10 cellular contexts compared by ENCODE assay signal in the genomic region with DNA sequence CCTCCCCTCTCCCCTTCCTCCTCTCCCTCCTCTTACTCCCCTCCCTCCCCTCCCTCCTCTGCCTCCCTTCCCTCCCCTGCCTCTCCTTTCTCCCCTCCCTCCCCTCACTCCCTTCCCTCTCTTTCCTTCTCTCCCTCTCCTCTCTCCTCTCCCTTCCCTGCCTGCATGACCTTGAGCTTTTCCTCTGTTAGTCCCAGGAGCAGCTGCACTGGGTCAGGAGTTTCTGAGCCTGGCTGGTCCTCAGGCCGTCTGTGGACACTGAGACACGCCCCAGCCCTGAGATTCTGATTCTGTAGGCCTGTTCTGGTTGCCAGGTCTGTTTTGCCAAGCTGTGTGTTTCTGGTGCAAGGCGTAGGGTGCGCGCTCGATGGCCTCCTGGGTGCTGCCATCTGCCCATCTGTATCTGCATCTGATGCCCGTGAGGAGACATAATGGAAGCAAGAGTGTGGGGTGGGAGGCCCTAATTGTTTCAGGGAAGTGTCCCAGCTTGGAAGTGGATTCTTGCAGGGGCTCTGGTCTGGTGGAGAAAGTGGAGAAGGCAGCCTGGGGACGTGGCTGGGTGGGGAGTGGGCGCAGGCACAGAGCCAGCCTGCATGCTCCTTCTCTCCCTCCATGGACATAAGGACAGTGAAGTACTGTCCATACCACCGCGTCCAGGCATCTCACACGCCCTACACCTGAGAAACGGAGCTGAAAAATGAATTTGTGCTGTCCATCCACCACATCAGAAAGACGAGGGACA.
DNase-seq lines count a peak whose midpoint lies in the region; ATAC-seq, FAIRE-seq and TF ChIP-seq lines count a peak whose summit lies in the region.
"Had no signal": no experiment of that assay in that cellular context is flagged by ENCODE, and none has a peak within 500 bp of the region (broad histone marks: within the 10 kb centered on the region; RNA-seq: fewer than 3 reads in every experiment).

No MANE protein-coding gene starts in this region.

- H3K4me2 ChIP-seq in H1 (ENCODE audit: insufficient read depth in 1 of 2, low read depth in 2 of 2, low read length in 2 of 2) (peak overlapping the region; percentile 24 to 86; a peak in 3 of 4 replicates), neural progenitor cell (no peak overlapping the region)

- no peak overlapping the region for H3K14ac ChIP-seq in H1 (ENCODE audit: insufficient read length)

- H3K79me1 ChIP-seq in H1 (ENCODE audit: low read depth, low read length), result no peaks in the 10 kb centered on the region

- H2BK20ac ChIP-seq in H1 (ENCODE audit: low read length), result peak overlapping the region; percentile 89

- no peak overlapping the region; the same call in 1 of the 2 replicates for H4K8ac ChIP-seq in H1 (ENCODE audit: extremely low read depth, insufficient read depth, low read length)

- peak overlapping the region; percentile 51 for H3K4me3 Mint-ChIP-seq in CD4-positive, alpha-beta T cell
- H3K4me3 Mint-ChIP-seq in neural progenitor cell, result peak overlapping the region; percentile 76

- H2BK5ac ChIP-seq in H1 (ENCODE audit: low read depth, low read length), result peak overlapping the region; percentile 90

- peaks cover 26% of the 10 kb centered on the region for H3F3A ChIP-seq in neural progenitor cell (ENCODE audit: low read depth)

- peak overlapping the region; percentile 84 for H4K91ac ChIP-seq in H1 (replicated peaks; ENCODE audit: insufficient read length, low read length)

- H3K9me3 ChIP-seq in CD4-positive, alpha-beta T cell (ENCODE audit: control insufficient read depth, low read length), result no peaks in the 10 kb centered on the region
- peaks cover 0 to 4% of the 10 kb centered on the region in 2 experiments; a peak in 3 of 4 replicates for H3K9me3 ChIP-seq in H1 (ENCODE audit: insufficient read depth in 2 of 2, low read depth in 1 of 2, low read length in 1 of 2)
- no peaks in the 10 kb centered on the region for H3K9me3 ChIP-seq in neural progenitor cell (ENCODE audit: low read depth)
- H3K9me3 ChIP-seq: tibial artery had no signal

- no peak overlapping the region for H3K56ac ChIP-seq in H1 (replicated peaks; ENCODE audit: insufficient read length, low read depth, low read length)

- no peak for FAIRE-seq in H1 (lab: Jason Lieb, UNC)

- no peak for ATAC-seq in CD4-positive, alpha-beta T cell (ENCODE audit: poor library complexity)
- ATAC-seq in HG02610 (IDR thresholded peaks at IDR 0.05; ENCODE audit: unreplicated experiment) (no peak), HG03521 (IDR thresholded peaks at IDR 0.05; ENCODE audit: unreplicated experiment) (no peak)

- no peak overlapping the region for H4K5ac ChIP-seq in H1 (ENCODE audit: insufficient read length, low read depth, low read length)

- peak overlapping the region; percentile 89 for H3K18ac ChIP-seq in H1 (ENCODE audit: extremely low read depth, low read length)

- no peak overlapping the region for H3K9ac ChIP-seq in H1 (replicated peaks in 1 of 4; ENCODE audit: extremely low read depth in 1 of 4, low read depth in 3 of 4, low read length in 3 of 4)
- H3K9ac ChIP-seq in neural progenitor cell, result no peak overlapping the region

- DNase-seq in CD4-positive, alpha-beta T cell, result no peak
- peak; percentile 50 for DNase-seq in H7
- DNase-seq in H1 (ENCODE audit: low read depth in 1 of 2, low spot score in 2 of 2), result no peak
- no peak for DNase-seq in neural progenitor cell (ENCODE audit: low spot score)
- no peak for DNase-seq in effector CD4-positive, alpha-beta T cell
- no peak for DNase-seq in superior temporal gyrus (ENCODE audit: extremely low spot score)
- DNase-seq: tibial artery had no signal

- no peak overlapping the region for H3K23ac ChIP-seq in H1 (ENCODE audit: insufficient read length)

- no peak for TF ChIP-seq EP300 in H1 (IDR thresholded peaks at IDR 0.05; ENCODE audit: borderline replicate concordance in 1 of 2, low read depth in 2 of 2, low read length in 2 of 2)

- 85% methylated on average over 14 of the region's 14 CpGs; no CpG with 5 or more reads in 1 of the 2 experiments for WGBS in H1 (ENCODE audit: extremely low coverage in 1 of 2, insufficient coverage in 1 of 2, insufficient read length in 1 of 2, insufficient replicate concordance in 2 of 2, low coverage in 1 of 2, low lambda C conversion rate in 2 of 2, missing lambda C conversion rate in 1 of 2), 2 experiments

- no peaks in the 10 kb centered on the region for H3K27me3 Mint-ChIP-seq in CD4-positive, alpha-beta T cell
- H3K27me3 Mint-ChIP-seq in neural progenitor cell (ENCODE audit: insufficient read depth, low read depth), result peaks cover 30% of the 10 kb centered on the region

- H4K20me1 ChIP-seq in H1 (replicated peaks in 1 of 2; ENCODE audit: control insufficient read depth in 1 of 2, insufficient read depth in 2 of 2, low read length in 2 of 2), result no peaks in the 10 kb centered on the region
- peaks cover 4% of the 10 kb centered on the region for H4K20me1 ChIP-seq in neural progenitor cell (ENCODE audit: low read depth)

- H3K79me2 ChIP-seq in H1 (ENCODE audit: control insufficient read depth in 1 of 2, insufficient read depth in 2 of 2, low read length in 2 of 2) (no peaks in the 10 kb centered on the region), neural progenitor cell (ENCODE audit: low read depth) (no peaks in the 10 kb centered on the region)

- H3K4me1 ChIP-seq in H1 (replicated peaks in 1 of 4; ENCODE audit: control insufficient read depth in 3 of 4, insufficient read depth in 4 of 4, low read length in 3 of 4), result peaks cover 9 to 33% (median 23%) of the 10 kb centered on the region in 4 experiments
- peaks cover 41% of the 10 kb centered on the region for H3K4me1 ChIP-seq in neural progenitor cell

- no peak for TF ChIP-seq CTCF in CD4-positive, alpha-beta T cell (IDR thresholded peaks at IDR 0.05)
- TF ChIP-seq CTCF in H1 (IDR thresholded peaks at IDR 0.05; ENCODE audit: control extremely low read depth in 1 of 3, insufficient read depth in 1 of 3, low read depth in 1 of 3, low read length in 3 of 3) (no peak), neural progenitor cell (IDR thresholded peaks at IDR 0.05) (no peak)

- H2BK15ac ChIP-seq in H1 (ENCODE audit: low read length), result peak overlapping the region; percentile 55; the same call in 1 of the 2 replicates

- H2AK5ac ChIP-seq in H1 (ENCODE audit: low read depth, low read length), result peak overlapping the region; percentile 77; the same call in 1 of the 2 replicates

- peak overlapping the region; percentile 11 for H2BK120ac ChIP-seq in H1 (replicated peaks; ENCODE audit: low read depth, low read length)

- POLR2A ChIA-PET in CD4-positive, alpha-beta T cell (lab: Charles Lee), result interaction anchor here (1.0 to 4.4 kb wide), 3 partner anchors 35 to 111 kb away, joined by 3 to 36 read pairs (median 5); partner anchors contain the start of gene NDUFV3
- POLR2A ChIA-PET in H1 (lab: Charles Lee; ENCODE audit: partially characterized antibody), result interaction anchor here (0.7 to 5.3 kb wide), 8 partner anchors 10 to 156 kb away, joined by 3 to 27 read pairs (median 4); no protein-coding TSS in a partner anchor

- peaks cover 59% of the 10 kb centered on the region for H3K4me1 Mint-ChIP-seq in CD4-positive, alpha-beta T cell (ENCODE audit: low read depth)
- peaks cover 54% of the 10 kb centered on the region for H3K4me1 Mint-ChIP-seq in neural progenitor cell

- no peak for TF ChIP-seq RAD21 in H1 (IDR thresholded peaks at IDR 0.05 in 1 of 2, conservative IDR thresholded peaks at IDR 0.05 in 1 of 2; ENCODE audit: low read depth in 2 of 2, low read length in 2 of 2)

- H2AFZ ChIP-seq in H1 (ENCODE audit: low read length) (no peak overlapping the region), neural progenitor cell (replicated peaks) (no peak overlapping the region)

- no peaks in the 10 kb centered on the region for H3K27me3 ChIP-seq in CD4-positive, alpha-beta T cell (ENCODE audit: control insufficient read depth, insufficient read depth, low read length)
- H3K27me3 ChIP-seq in H7 (ENCODE audit: control insufficient read depth, insufficient read depth, low read length) (peaks cover 8% of the 10 kb centered on the region), H1 (replicated peaks in 1 of 4; ENCODE audit: control insufficient read depth in 3 of 4, extremely low read depth in 1 of 4, insufficient read depth in 3 of 4, low read length in 3 of 4) (peaks cover 0 to 28% (median 10%) of the 10 kb centered on the region in 4 experiments; a peak in 5 of 7 replicates), neural progenitor cell (peaks cover 43% of the 10 kb centered on the region)

- H3K9me3 Mint-ChIP-seq in CD4-positive, alpha-beta T cell, result no peaks in the 10 kb centered on the region
- H3K9me3 Mint-ChIP-seq in neural progenitor cell, result peaks cover 6% of the 10 kb centered on the region

- H3K27ac ChIP-seq in CD4-positive, alpha-beta T cell (ENCODE audit: low read depth, low read length), result no peak overlapping the region
- H3K27ac ChIP-seq in H1 (ENCODE audit: low read depth, low read length) (no peak overlapping the region), neural progenitor cell (no peak overlapping the region)
- H3K27ac ChIP-seq: HL-60, tibial artery had no signal

- no peaks in the 10 kb centered on the region for H3K36me3 Mint-ChIP-seq in CD4-positive, alpha-beta T cell (ENCODE audit: low read depth)
- peaks cover 3% of the 10 kb centered on the region for H3K36me3 Mint-ChIP-seq in neural progenitor cell

- H3K36me3 ChIP-seq in H7 (replicated peaks; ENCODE audit: control insufficient read depth, insufficient read depth, low read length), result no peaks in the 10 kb centered on the region
- no peaks in the 10 kb centered on the region for H3K36me3 ChIP-seq in H1 (ENCODE audit: control insufficient read depth in 2 of 4, insufficient read depth in 4 of 4, low read length in 3 of 4)
- no peaks in the 10 kb centered on the region for H3K36me3 ChIP-seq in neural progenitor cell
- H3K36me3 ChIP-seq: tibial artery had no signal

- peak overlapping the region; percentile 99 for H3K27ac Mint-ChIP-seq in CD4-positive, alpha-beta T cell
- H3K27ac Mint-ChIP-seq in neural progenitor cell, result peak overlapping the region; percentile 50

- CTCF ChIA-PET in CD4-positive, alpha-beta T cell (lab: Charles Lee), result interaction anchor here (0.7 to 1.4 kb wide), 2 partner anchors 40 to 1626 kb away, joined by 3 read pairs; no protein-coding TSS in a partner anchor
- CTCF ChIA-PET in H1 (lab: Charles Lee; ENCODE audit: partially characterized antibody), result interaction anchor here (0.7 to 2.6 kb wide), 6 partner anchors 10 to 68 kb away, joined by 3 to 10 read pairs (median 6); no protein-coding TSS in a partner anchor

- peaks cover 14% of the 10 kb centered on the region for H3K23me2 ChIP-seq in H1 (ENCODE audit: low read depth, low read length)

- intact Hi-C loops in CD4-positive, alpha-beta T cell (cut with DNase I, micrococcal nuclease), result loop anchor here (2.0 to 5.0 kb wide), 4 partner anchors 35 to 100 kb away; no protein-coding TSS in a partner anchor

- peak overlapping the region; percentile 91 for H3K4ac ChIP-seq in H1 (replicated peaks; ENCODE audit: insufficient read length, low read depth, low read length)

- no peak for TF ChIP-seq POLR2A in H1 (IDR thresholded peaks at IDR 0.05; ENCODE audit: control extremely low read depth in 1 of 2, low read depth in 2 of 2, low read length in 2 of 2)

- peak overlapping the region; percentile 95; the same call in 1 of the 2 replicates for H2BK12ac ChIP-seq in H1 (ENCODE audit: low read depth, low read length)

- H3K4me3 ChIP-seq in H7 (ENCODE audit: insufficient read depth, low read depth, low read length) (0 out of 2 replicates have a peak overlapping the region, but pooled peaks have one; percentile 46), H1 (ENCODE audit: extremely low read depth in 1 of 4, insufficient read depth in 2 of 4, low read depth in 3 of 4, low read length in 4 of 4) (peak overlapping the region in 1 of 4 experiments; percentile 62; a peak in 1 of 8 replicates), neural progenitor cell (no peak overlapping the region)
